Comparison of ENCODE assay signal across 25 cellular contexts in the genomic region with DNA sequence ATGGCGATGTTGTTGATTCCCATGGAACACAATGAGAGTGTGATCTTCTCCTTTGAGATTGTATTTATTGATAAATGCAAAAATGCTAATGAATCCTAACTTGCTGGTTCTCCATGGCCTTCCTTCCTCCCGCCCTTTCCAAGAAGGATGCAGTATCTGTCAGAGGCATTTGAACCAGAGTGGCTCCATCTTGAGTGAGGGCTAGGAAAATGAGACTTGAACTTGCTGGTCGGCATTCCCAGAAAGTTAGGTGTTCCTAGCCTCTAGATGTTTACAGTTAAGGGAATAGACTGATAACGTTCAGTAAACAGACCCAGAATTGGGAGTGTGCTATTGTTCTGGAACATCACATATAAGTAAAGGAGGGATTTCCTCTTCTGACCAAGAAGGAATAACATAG. TPM values are rescaled to one million over a fixed set of nuclear protein-coding genes. Genes with fewer than 3 reads are reported as not detected.
"Had no signal": no experiment of that assay in that cellular context is flagged by ENCODE, and none has a peak within 500 bp of the region (broad histone marks: within the 10 kb centered on the region; RNA-seq: fewer than 3 reads in every experiment).

No MANE protein-coding gene starts in this region.

- H3K9me3 ChIP-seq: psoas muscle, tibial artery had no signal

- H3K27ac Mint-ChIP-seq: activated CD4-positive, alpha-beta T cell treated with anti-CD3 and anti-CD28 coated beads, Interleukin-2, amount 10 ng/mL, durations not matched to agents 24 days and 14 days; activated naive CD4-positive, alpha-beta T cell treated with anti-CD3 and anti-CD28 coated beads, Interleukin-2, amount 50 U/mL, for 24 hours; brain; naive thymus-derived CD8-positive, alpha-beta T cell; neural progenitor cell; stimulated activated naive CD8-positive, alpha-beta T cell treated with anti-CD3 and anti-CD28 coated beads, Interleukin-15, Interleukin-2, amounts not matched to agents 100 ng/mL and 50 ng/mL, for 24 hours; T-cell; T-helper 2 cell treated with Interferon-gamma antibody and Interleukin-4, amounts not matched to agents 5 μg/mL and 100 μg/mL, for 36 hours had no signal

- H3K4me2 ChIP-seq: neural progenitor cell had no signal

- H3K27me3 ChIP-seq: dorsolateral prefrontal cortex, neural progenitor cell, tibial artery had no signal

- H3K4me3 Mint-ChIP-seq: activated CD4-positive, alpha-beta T cell treated with anti-CD3 and anti-CD28 coated beads, Interleukin-2, amount 10 ng/mL, durations not matched to agents 24 days and 14 days; activated naive CD4-positive, alpha-beta T cell treated with anti-CD3 and anti-CD28 coated beads, Interleukin-2, amount 50 U/mL, for 24 hours; brain; central memory CD8-positive, alpha-beta T cell; naive thymus-derived CD8-positive, alpha-beta T cell; neural progenitor cell; stimulated activated naive CD8-positive, alpha-beta T cell treated with anti-CD3 and anti-CD28 coated beads, Interleukin-15, Interleukin-2, amounts not matched to agents 100 ng/mL and 50 ng/mL, for 24 hours; T-cell; T-helper 2 cell treated with Interferon-gamma antibody and Interleukin-4, amounts not matched to agents 5 μg/mL and 100 μg/mL, for 36 hours had no signal

- H3K36me3 ChIP-seq: neural progenitor cell, tibial artery had no signal

- H3K4me3 ChIP-seq: dorsolateral prefrontal cortex, lung, neural progenitor cell, psoas muscle, skin epidermis, tibial artery had no signal

- H3K9ac ChIP-seq: neural progenitor cell had no signal

- H3K4me1 ChIP-seq: neural progenitor cell, psoas muscle, tibial artery had no signal

- H3K9me3 Mint-ChIP-seq: activated CD4-positive, alpha-beta T cell treated with anti-CD3 and anti-CD28 coated beads, Interleukin-2, amount 10 ng/mL, durations not matched to agents 24 days and 14 days; central memory CD8-positive, alpha-beta T cell; stimulated activated naive CD8-positive, alpha-beta T cell treated with anti-CD3 and anti-CD28 coated beads, Interleukin-15, Interleukin-2, amounts not matched to agents 100 ng/mL and 50 ng/mL, for 24 hours; T-helper 2 cell treated with Interferon-gamma antibody and Interleukin-4, amounts not matched to agents 5 μg/mL and 100 μg/mL, for 36 hours had no signal

- H3K27ac ChIP-seq: dorsolateral prefrontal cortex, neural progenitor cell, psoas muscle, skin epidermis, tibial artery, VCaP had no signal

- H3K36me3 Mint-ChIP-seq: activated naive CD4-positive, alpha-beta T cell treated with anti-CD3 and anti-CD28 coated beads, Interleukin-2, amount 50 U/mL, for 24 hours; brain; neural progenitor cell; T-cell had no signal

- H3K27me3 Mint-ChIP-seq: activated CD4-positive, alpha-beta T cell treated with anti-CD3 and anti-CD28 coated beads, Interleukin-2, amount 10 ng/mL, durations not matched to agents 24 days and 14 days; brain; stimulated activated naive CD8-positive, alpha-beta T cell treated with anti-CD3 and anti-CD28 coated beads, Interleukin-15, Interleukin-2, amounts not matched to agents 100 ng/mL and 50 ng/mL, for 24 hours had no signal

- H2AFZ ChIP-seq: neural progenitor cell had no signal

- DNase-seq: activated CD4-positive, alpha-beta T cell treated with anti-CD3 and anti-CD28 coated beads, Interleukin-2, amount 10 ng/mL, durations not matched to agents 24 days and 14 days; activated gamma-delta T cell treated with Interleukin-2 at 50 U/mL for 16 hours; activated T-cell treated with anti-CD3 and anti-CD28 coated beads, Interleukin-2, amount 50 U/mL, for 1 hour; dorsolateral prefrontal cortex; foreskin melanocyte; naive thymus-derived CD8-positive, alpha-beta T cell; psoas muscle; right cardiac atrium; stimulated activated CD4-positive, alpha-beta T cell treated with anti-CD3 and anti-CD28 coated beads, Interleukin-1b, Interleukin-23, amount 100 ng/mL, for 48 hours; substantia nigra; T-cell; tibial artery had no signal

- H3K4me1 Mint-ChIP-seq: activated CD4-positive, alpha-beta T cell treated with anti-CD3 and anti-CD28 coated beads, Interleukin-2, amount 10 ng/mL, durations not matched to agents 24 days and 14 days; activated naive CD4-positive, alpha-beta T cell treated with anti-CD3 and anti-CD28 coated beads, Interleukin-2, amount 50 U/mL, for 24 hours; brain; central memory CD8-positive, alpha-beta T cell; naive thymus-derived CD8-positive, alpha-beta T cell; neural progenitor cell; T-cell had no signal

RNA-seq across cellular contexts. Expression of a gene that starts 44.2 kb away (rescaled TPM):
- total RNA-seq: activated CD4-positive, alpha-beta T cell treated with anti-CD3 and anti-CD28 coated beads, Interleukin-2, amount 10 ng/mL, durations not matched to agents 24 days and 14 days; dorsolateral prefrontal cortex; kidney epithelial cell; left lobe of liver; lung; naive thymus-derived CD8-positive, alpha-beta T cell; osteocyte; psoas muscle; right cardiac atrium; T-cell; urinary bladder had no signal
- polyA plus RNA-seq: lung; naive thymus-derived CD8-positive, alpha-beta T cell; psoas muscle; right cardiac atrium; urinary bladder had no signal

RNA-seq across cellular contexts. Expression of a gene that starts 59.6 kb away (rescaled TPM):
- total RNA-seq: activated CD4-positive, alpha-beta T cell treated with anti-CD3 and anti-CD28 coated beads, Interleukin-2, amount 10 ng/mL, durations not matched to agents 24 days and 14 days; left lobe of liver; lung; naive thymus-derived CD8-positive, alpha-beta T cell; osteocyte; psoas muscle; right cardiac atrium; T-cell; urinary bladder had no signal
- polyA plus RNA-seq: lung; naive thymus-derived CD8-positive, alpha-beta T cell; psoas muscle; right cardiac atrium; urinary bladder had no signal
